Comparison of ENCODE assay signal across 8 cellular contexts in the genomic region with DNA sequence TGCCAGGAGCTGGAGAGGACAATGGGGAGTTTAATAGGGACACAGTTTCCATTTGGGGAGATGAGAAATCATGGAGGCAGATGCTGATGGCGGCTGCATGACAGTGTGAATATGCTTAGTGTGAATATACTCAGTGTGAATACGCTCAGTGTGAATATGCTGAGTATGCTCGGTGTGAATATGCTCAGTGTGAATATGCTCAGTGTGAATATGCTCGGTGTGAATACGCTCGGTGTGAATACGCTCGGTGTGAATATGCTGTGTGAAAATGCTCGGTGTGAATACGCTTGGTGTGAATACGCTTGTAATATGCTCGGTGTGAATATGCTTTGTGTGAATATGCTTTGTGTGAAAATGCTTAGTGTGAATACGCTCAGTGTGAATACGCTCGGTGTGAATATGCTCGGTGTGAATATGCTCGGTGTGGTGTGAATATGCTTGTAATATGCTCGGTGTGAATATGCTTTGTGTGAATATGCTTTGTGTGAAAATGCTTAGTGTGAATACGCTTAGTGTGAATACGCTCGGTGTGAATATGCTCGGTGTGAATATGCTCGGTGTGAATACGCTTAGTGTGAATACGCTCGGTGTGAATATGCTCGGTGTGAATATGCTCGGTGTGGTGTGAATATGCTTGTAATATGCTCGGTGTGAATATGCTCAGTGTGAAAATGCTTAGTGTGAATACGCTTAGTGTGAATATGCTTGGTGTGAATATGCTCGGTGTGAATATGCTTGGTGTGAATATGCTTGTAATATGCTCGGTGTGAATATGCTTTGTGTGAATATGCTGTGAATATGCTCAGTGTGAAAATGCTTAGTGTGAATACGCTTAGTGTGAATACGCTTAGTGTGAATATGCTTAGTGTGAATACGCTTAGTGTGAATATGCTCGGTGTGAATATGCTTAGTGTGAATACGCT. TPM values are rescaled to one million over a fixed set of nuclear protein-coding genes. Genes with fewer than 3 reads are reported as not detected.
DNase-seq lines count a peak whose midpoint lies in the region; ATAC-seq and TF ChIP-seq lines count a peak whose summit lies in the region.
"Not testable (repeated sequence)": the region's sequence is repeated elsewhere in the genome, so short reads cannot be mapped to it uniquely, and the experiment has no call there.
"Had no signal": no experiment of that assay in that cellular context is flagged by ENCODE, and none has a peak within 500 bp of the region (broad histone marks: within the 10 kb centered on the region; RNA-seq: fewer than 3 reads in every experiment).

No MANE protein-coding gene starts in this region.

- BruUV-seq in Calu3 (replicated peaks; lab: Mats Ljungman, UMichigan) = not testable (repeated sequence)

- not testable (repeated sequence) for H3K4me3 ChIP-seq in naive thymus-derived CD4-positive, alpha-beta T cell (ENCODE audit: low read length)

- not testable (repeated sequence) for H3K27me3 ChIP-seq in naive thymus-derived CD4-positive, alpha-beta T cell (ENCODE audit: control insufficient read depth in 2 of 2, insufficient read depth in 2 of 2, low read length in 2 of 2)

- peaks cover 16% of the 10 kb centered on the region for H3K4me1 Mint-ChIP-seq in Calu3 (ENCODE audit: low read depth, unreplicated experiment)
- H3K4me1 Mint-ChIP-seq in activated CD4-positive, alpha-beta memory T cell treated with anti-CD3 and anti-CD28 coated beads for 36 hours (ENCODE audit: low read depth) = peaks cover 13% of the 10 kb centered on the region
- H3K4me1 Mint-ChIP-seq in activated naive CD8-positive, alpha-beta T cell treated with anti-CD3 and anti-CD28 coated beads for 36 hours = not testable (repeated sequence)
- H3K4me1 Mint-ChIP-seq in naive thymus-derived CD4-positive, alpha-beta T cell = peaks cover 5 to 13% (median 8%) of the 10 kb centered on the region in 7 donors
- H3K4me1 Mint-ChIP-seq in stimulated activated naive B cell treated with anti-CD40 and anti-IgM and Interleukin-4, amounts not matched to agents 10 μg/mL and 1 μg/mL and 100 μg/mL, for 72 hours = peaks cover 0 to 17% of the 10 kb centered on the region in 2 donors

- not testable (repeated sequence) for H3K27me3 Mint-ChIP-seq in Calu3 (ENCODE audit: unreplicated experiment); activated CD4-positive, alpha-beta memory T cell treated with anti-CD3 and anti-CD28 coated beads for 36 hours; activated naive CD8-positive, alpha-beta T cell treated with anti-CD3 and anti-CD28 coated beads for 36 hours; naive thymus-derived CD4-positive, alpha-beta T cell; stimulated activated naive B cell treated with anti-CD40 and anti-IgM and Interleukin-4, amounts not matched to agents 10 μg/mL and 1 μg/mL and 100 μg/mL, for 72 hours

- peak overlapping the region; percentile 77 for H3K27ac Mint-ChIP-seq in Calu3 (ENCODE audit: unreplicated experiment)
- peak overlapping the region; percentile 31 for H3K27ac Mint-ChIP-seq in activated CD4-positive, alpha-beta memory T cell treated with anti-CD3 and anti-CD28 coated beads for 36 hours
- peak overlapping the region; percentile 22 for H3K27ac Mint-ChIP-seq in activated naive CD8-positive, alpha-beta T cell treated with anti-CD3 and anti-CD28 coated beads for 36 hours
- H3K27ac Mint-ChIP-seq in naive thymus-derived CD4-positive, alpha-beta T cell = peak overlapping the region; percentile 1 to 95 (median 80)
- H3K27ac Mint-ChIP-seq in stimulated activated naive B cell treated with anti-CD40 and anti-IgM and Interleukin-4, amounts not matched to agents 10 μg/mL and 1 μg/mL and 100 μg/mL, for 72 hours = peak overlapping the region; percentile 87

- DNase-seq in Calu3; activated CD4-positive, alpha-beta memory T cell treated with anti-CD3 and anti-CD28 coated beads for 36 hours; activated naive CD8-positive, alpha-beta T cell treated with anti-CD3 and anti-CD28 coated beads for 36 hours; naive thymus-derived CD4-positive, alpha-beta T cell; stimulated activated naive B cell treated with anti-CD40 and anti-IgM and Interleukin-4, amounts not matched to agents 10 μg/mL and 1 μg/mL and 100 μg/mL, for 72 hours: not testable (repeated sequence)
- peak; percentile 65 to 77 for DNase-seq in erythroblast (lab: John Stamatoyannopoulos, UW)

- not testable (repeated sequence) for H3K27ac ChIP-seq in naive thymus-derived CD4-positive, alpha-beta T cell (ENCODE audit: low read depth, low read length)

- not testable (repeated sequence) for TF ChIP-seq POLR2A in erythroblast (IDR thresholded peaks at IDR 0.05; ENCODE audit: low read length)

- H3K9me3 Mint-ChIP-seq in Calu3 (ENCODE audit: low read depth, unreplicated experiment) = peaks cover 12% of the 10 kb centered on the region
- peaks cover 28% of the 10 kb centered on the region for H3K9me3 Mint-ChIP-seq in activated CD4-positive, alpha-beta memory T cell treated with anti-CD3 and anti-CD28 coated beads for 36 hours
- peaks cover 22% of the 10 kb centered on the region for H3K9me3 Mint-ChIP-seq in activated naive CD8-positive, alpha-beta T cell treated with anti-CD3 and anti-CD28 coated beads for 36 hours
- peaks cover 6 to 31% (median 22%) of the 10 kb centered on the region in 11 donors for H3K9me3 Mint-ChIP-seq in naive thymus-derived CD4-positive, alpha-beta T cell
- peaks cover 20% of the 10 kb centered on the region in 2 donors for H3K9me3 Mint-ChIP-seq in stimulated activated naive B cell treated with anti-CD40 and anti-IgM and Interleukin-4, amounts not matched to agents 10 μg/mL and 1 μg/mL and 100 μg/mL, for 72 hours

- POLR2A ChIA-PET in activated CD4-positive, alpha-beta memory T cell treated with anti-CD3 and anti-CD28 coated beads for 36 hours (lab: Charles Lee); naive thymus-derived CD4-positive, alpha-beta T cell (lab: Charles Lee): not testable (repeated sequence)

- TF ChIP-seq CTCF in Calu3 (IDR thresholded peaks at IDR 0.05; ENCODE audit: unreplicated experiment) = not testable (repeated sequence)

- intact Hi-C loops in Calu3 (cut with micrococcal nuclease; ENCODE audit: unreplicated experiment); activated CD4-positive, alpha-beta memory T cell treated with anti-CD3 and anti-CD28 coated beads for 36 hours (cut with micrococcal nuclease); naive thymus-derived CD4-positive, alpha-beta T cell (cut with micrococcal nuclease): not testable (repeated sequence)

- ATAC-seq in naive thymus-derived CD4-positive, alpha-beta T cell; stimulated activated naive B cell treated with anti-CD40 and anti-IgM and Interleukin-4, amounts not matched to agents 10 μg/mL and 1 μg/mL and 100 μg/mL, for 72 hours (replicated peaks): not testable (repeated sequence)

- H3K4me1 ChIP-seq in naive thymus-derived CD4-positive, alpha-beta T cell (ENCODE audit: control insufficient read depth in 2 of 2, insufficient read depth in 2 of 2, low read length in 2 of 2) = not testable (repeated sequence)

- CTCF ChIA-PET in Calu3 (lab: Charles Lee) = interaction anchor here (0.9 kb wide), 1 partner anchor 52 kb away, joined by 3 read pairs; no protein-coding TSS in a partner anchor
- CTCF ChIA-PET in activated CD4-positive, alpha-beta memory T cell treated with anti-CD3 and anti-CD28 coated beads for 36 hours (lab: Charles Lee); naive thymus-derived CD4-positive, alpha-beta T cell (lab: Charles Lee): not testable (repeated sequence)

- H3K9me3 ChIP-seq in naive thymus-derived CD4-positive, alpha-beta T cell (ENCODE audit: control insufficient read depth in 2 of 3, low read length in 3 of 3) = peaks cover 6 to 16% (median 12%) of the 10 kb centered on the region in 3 experiments

- not testable (repeated sequence) for H3K4me3 Mint-ChIP-seq in Calu3 (ENCODE audit: low read depth, unreplicated experiment); activated CD4-positive, alpha-beta memory T cell treated with anti-CD3 and anti-CD28 coated beads for 36 hours; activated naive CD8-positive, alpha-beta T cell treated with anti-CD3 and anti-CD28 coated beads for 36 hours
- peak overlapping the region in 7 of 10 donors; percentile 6 to 86 (median 47) for H3K4me3 Mint-ChIP-seq in naive thymus-derived CD4-positive, alpha-beta T cell
- H3K4me3 Mint-ChIP-seq in stimulated activated naive B cell treated with anti-CD40 and anti-IgM and Interleukin-4, amounts not matched to agents 10 μg/mL and 1 μg/mL and 100 μg/mL, for 72 hours = peak overlapping the region; percentile 15 to 39

- H3K36me3 Mint-ChIP-seq in Calu3 (ENCODE audit: insufficient read depth, unreplicated experiment) = peaks cover 52% of the 10 kb centered on the region
- H3K36me3 Mint-ChIP-seq in activated CD4-positive, alpha-beta memory T cell treated with anti-CD3 and anti-CD28 coated beads for 36 hours = peaks cover 23% of the 10 kb centered on the region
- H3K36me3 Mint-ChIP-seq in activated naive CD8-positive, alpha-beta T cell treated with anti-CD3 and anti-CD28 coated beads for 36 hours = peaks cover 29% of the 10 kb centered on the region
- peaks cover 0 to 27% (median 13%) of the 10 kb centered on the region in 5 donors for H3K36me3 Mint-ChIP-seq in naive thymus-derived CD4-positive, alpha-beta T cell
- H3K36me3 Mint-ChIP-seq in stimulated activated naive B cell treated with anti-CD40 and anti-IgM and Interleukin-4, amounts not matched to agents 10 μg/mL and 1 μg/mL and 100 μg/mL, for 72 hours = peaks cover 19 to 24% of the 10 kb centered on the region in 2 donors

- not testable (repeated sequence) for H3K36me3 ChIP-seq in naive thymus-derived CD4-positive, alpha-beta T cell (ENCODE audit: control insufficient read depth in 2 of 3, insufficient read depth in 3 of 3, low read length in 3 of 3)

RNA-seq across cellular contexts. Expression of gene PHLDA2, which starts 8.7 kb away (rescaled TPM):
- total RNA-seq in Calu3 (2022) = 111 and 142 TPM in 2 replicates
- total RNA-seq in activated CD4-positive, alpha-beta memory T cell treated with anti-CD3 and anti-CD28 coated beads for 36 hours = 1 to 10 TPM; 7.6 to 8.3 TPM
- total RNA-seq in activated naive CD8-positive, alpha-beta T cell treated with anti-CD3 and anti-CD28 coated beads for 36 hours = 1 to 10 TPM; 1.3 to 2.5 TPM
- 1 to 10 TPM in 3 of 5 experiments, not detected in 2; 2.5 to 7.9 (median 4.5) TPM for total RNA-seq in naive thymus-derived CD4-positive, alpha-beta T cell
- not detected for polyA plus RNA-seq in naive thymus-derived CD4-positive, alpha-beta T cell
- total RNA-seq: ascending aorta, left ventricle myocardium inferior had no signal

RNA-seq across cellular contexts. Expression of gene CDKN1C, which starts 52.3 kb away (rescaled TPM):
- total RNA-seq in Calu3 (2022) = 2.2 and 2.4 TPM in 2 replicates
- under 1 TPM; 0.41 to 0.69 TPM for total RNA-seq in activated CD4-positive, alpha-beta memory T cell treated with anti-CD3 and anti-CD28 coated beads for 36 hours
- 1 to 10 TPM in 1 of 2 experiments, under 1 TPM in 1; 0.85 to 1.0 TPM for total RNA-seq in activated naive CD8-positive, alpha-beta T cell treated with anti-CD3 and anti-CD28 coated beads for 36 hours
- total RNA-seq in naive thymus-derived CD4-positive, alpha-beta T cell = 10 to 100 TPM in 1 of 5 experiments, 1 to 10 TPM in 3, under 1 TPM in 1; 0.53 to 36.0 (median 6.0) TPM
- polyA plus RNA-seq in naive thymus-derived CD4-positive, alpha-beta T cell = under 1 TPM; 0.35 to 0.94 TPM

RNA-seq across cellular contexts. Expression of gene NAP1L4, which starts 54.2 kb away (rescaled TPM):
- total RNA-seq in Calu3 (2022) = 140 and 150 TPM in 2 replicates
- 100 to 1,000 TPM; 261 to 263 TPM for total RNA-seq in activated CD4-positive, alpha-beta memory T cell treated with anti-CD3 and anti-CD28 coated beads for 36 hours
- 100 to 1,000 TPM; 222 to 226 TPM for total RNA-seq in activated naive CD8-positive, alpha-beta T cell treated with anti-CD3 and anti-CD28 coated beads for 36 hours
- total RNA-seq in naive thymus-derived CD4-positive, alpha-beta T cell = 100 to 1,000 TPM; 245 to 356 (median 294) TPM
- 100 to 1,000 TPM; 134 to 172 TPM for polyA plus RNA-seq in naive thymus-derived CD4-positive, alpha-beta T cell

Comparison
In these comparisons a context has a peak if more than half of its experiments do, and no peak if none do; other contexts are left out.
1. H3K27ac Mint-ChIP-seq: peak in every context shown above with its lines; median percentile 87 in stimulated activated naive B cell treated with anti-CD40 and anti-IgM and Interleukin-4, amounts not matched to agents 10 μg/mL and 1 μg/mL and 100 μg/mL, for 72 hours; 80 in naive thymus-derived CD4-positive, alpha-beta T cell; 77 in Calu3; 31 in activated CD4-positive, alpha-beta memory T cell treated with anti-CD3 and anti-CD28 coated beads for 36 hours; 22 in activated naive CD8-positive, alpha-beta T cell treated with anti-CD3 and anti-CD28 coated beads for 36 hours.
2. RNA of gene PHLDA2, which starts 8.7 kb away (total RNA-seq): 111 to 142 TPM in Calu3; 7.6 to 8.3 TPM in activated CD4-positive, alpha-beta memory T cell treated with anti-CD3 and anti-CD28 coated beads for 36 hours, 1.3 to 2.5 TPM in activated naive CD8-positive, alpha-beta T cell treated with anti-CD3 and anti-CD28 coated beads for 36 hours and 2.5 to 7.9 TPM in naive thymus-derived CD4-positive, alpha-beta T cell; every median in the first group is over 10 times any median in the second.